25 cellular contexts compared by ENCODE assay signal in the genomic region with DNA sequence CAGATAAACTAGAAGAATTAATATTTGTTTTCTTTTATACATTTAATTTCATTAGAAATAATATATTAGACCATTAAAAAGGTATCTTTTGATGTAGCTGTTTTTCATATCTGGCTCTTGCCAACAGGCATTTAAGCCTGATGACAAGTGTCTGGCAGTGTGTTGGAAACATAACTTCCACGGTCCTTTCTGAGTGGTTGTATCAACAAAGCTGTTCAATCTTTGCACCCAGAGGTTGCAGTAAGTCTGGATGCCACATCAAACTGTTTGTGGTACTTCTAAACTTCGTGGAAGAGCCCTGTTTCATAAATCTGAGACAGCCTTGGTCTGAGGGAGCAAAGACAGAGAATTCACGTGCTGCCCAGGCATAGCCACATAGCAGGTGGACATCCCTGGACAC.
"Had no signal": no experiment of that assay in that cellular context is flagged by ENCODE, and none has a peak within 500 bp of the region (broad histone marks: within the 10 kb centered on the region; RNA-seq: fewer than 3 reads in every experiment).

No MANE protein-coding gene starts in this region.

- H3K27ac Mint-ChIP-seq: activated CD4-positive, alpha-beta T cell treated with anti-CD3 and anti-CD28 coated beads, Interleukin-2, amount 10 ng/mL, durations not matched to agents 24 days and 14 days; activated naive CD4-positive, alpha-beta T cell treated with anti-CD3 and anti-CD28 coated beads, Interleukin-2, amount 10 ng/mL, durations not matched to agents 7 days and 5 days; activated naive CD8-positive, alpha-beta T cell treated with anti-CD3 and anti-CD28 coated beads for 36 hours; activated T-helper 17 cell treated with anti-CD3 and anti-CD28 coated beads, Interleukin-2, amount 50 U/mL, for 72 hours; IgD-negative memory B cell; T-helper 17 cell; WTC11 had no signal

- H3K4me3 ChIP-seq: cardiac muscle cell had no signal

- H3K27ac ChIP-seq: brain microvascular endothelial cell, cardiac muscle cell, KMS-11 had no signal

- H3K36me3 Mint-ChIP-seq: activated naive CD4-positive, alpha-beta T cell treated with anti-CD3 and anti-CD28 coated beads, Interleukin-2, amount 10 ng/mL, durations not matched to agents 7 days and 5 days; activated naive CD8-positive, alpha-beta T cell treated with anti-CD3 and anti-CD28 coated beads for 36 hours; IgD-negative memory B cell; WTC11 had no signal

- H3K4me2 ChIP-seq: KMS-11 had no signal

- H3K27me3 Mint-ChIP-seq: activated CD4-positive, alpha-beta T cell treated with anti-CD3 and anti-CD28 coated beads, Interleukin-2, amount 10 ng/mL, durations not matched to agents 24 days and 14 days; activated naive CD4-positive, alpha-beta T cell treated with anti-CD3 and anti-CD28 coated beads, Interleukin-2, amount 10 ng/mL, durations not matched to agents 7 days and 5 days; activated naive CD8-positive, alpha-beta T cell treated with anti-CD3 and anti-CD28 coated beads for 36 hours; activated T-helper 17 cell treated with anti-CD3 and anti-CD28 coated beads, Interleukin-2, amount 50 U/mL, for 72 hours; IgD-negative memory B cell; T-helper 17 cell had no signal

- ATAC-seq: activated T-helper 17 cell treated with anti-CD3 and anti-CD28 coated beads, Interleukin-2, amount 50 U/mL, for 72 hours; T-helper 17 cell; WTC11 had no signal

- H3K36me3 ChIP-seq: brain microvascular endothelial cell, cardiac muscle cell had no signal

- H3K4me1 Mint-ChIP-seq: activated CD4-positive, alpha-beta T cell treated with anti-CD3 and anti-CD28 coated beads, Interleukin-2, amount 10 ng/mL, durations not matched to agents 24 days and 14 days; activated naive CD4-positive, alpha-beta T cell treated with anti-CD3 and anti-CD28 coated beads, Interleukin-2, amount 10 ng/mL, durations not matched to agents 7 days and 5 days; activated naive CD8-positive, alpha-beta T cell treated with anti-CD3 and anti-CD28 coated beads for 36 hours; activated T-helper 17 cell treated with anti-CD3 and anti-CD28 coated beads, Interleukin-2, amount 50 U/mL, for 72 hours; IgD-negative memory B cell; T-helper 17 cell had no signal

- H3K4me3 Mint-ChIP-seq: activated CD4-positive, alpha-beta T cell treated with anti-CD3 and anti-CD28 coated beads, Interleukin-2, amount 10 ng/mL, durations not matched to agents 24 days and 14 days; activated naive CD4-positive, alpha-beta T cell treated with anti-CD3 and anti-CD28 coated beads, Interleukin-2, amount 10 ng/mL, durations not matched to agents 7 days and 5 days; activated naive CD8-positive, alpha-beta T cell treated with anti-CD3 and anti-CD28 coated beads for 36 hours; activated T-helper 17 cell treated with anti-CD3 and anti-CD28 coated beads, Interleukin-2, amount 50 U/mL, for 72 hours; IgD-negative memory B cell; T-helper 17 cell; WTC11 had no signal

- H3K9me3 Mint-ChIP-seq: activated CD4-positive, alpha-beta T cell treated with anti-CD3 and anti-CD28 coated beads, Interleukin-2, amount 10 ng/mL, durations not matched to agents 24 days and 14 days; activated naive CD8-positive, alpha-beta T cell treated with anti-CD3 and anti-CD28 coated beads for 36 hours had no signal

- DNase-seq: activated CD4-positive, alpha-beta T cell treated with anti-CD3 and anti-CD28 coated beads, Interleukin-2, amount 10 ng/mL, durations not matched to agents 24 days and 14 days; activated CD4-positive, alpha-beta T cell treated with anti-CD3 and anti-CD28 coated beads, Interleukin-2, amount 50 U/mL, for 48 hours; activated CD4-positive, CD25-positive, alpha-beta regulatory T cell treated with anti-CD3 and anti-CD28 coated beads, Interleukin-2, amount 50 U/mL, for 72 hours; activated gamma-delta T cell; activated naive CD4-positive, alpha-beta T cell treated with anti-CD3 and anti-CD28 coated beads, Interleukin-2, amount 10 ng/mL, durations not matched to agents 7 days and 5 days; activated naive CD8-positive, alpha-beta T cell treated with anti-CD3 and anti-CD28 coated beads for 36 hours; activated T-cell treated with anti-CD3 and anti-CD28 coated beads for 4 hours; activated T-cell treated with anti-CD3 and anti-CD28 coated beads, Interleukin-2, amount 50 U/mL, for 48 hours; brain microvascular endothelial cell; NCI-H1092; NCI-H1417; NCI-H1694 treated with DMSO at 0.1 percent for 48 hours; NCI-H2029 treated with DMSO at 0.1 percent for 48 hours; NCI-H345; NCI-H510A; NCI-H526 treated with DMSO at 0.1 percent for 48 hours; NCI-H82; SIG-M5; T-helper 17 cell; T-helper 9 cell had no signal

- H3K9ac ChIP-seq: KMS-11 had no signal

- H3K27me3 ChIP-seq: brain microvascular endothelial cell, cardiac muscle cell had no signal
